Comparison of ENCODE assay signal across 8 cellular contexts in genomic region chr1:11059990-11060948, GRCh38. TPM values are rescaled to one million over a fixed set of nuclear protein-coding genes. Genes with fewer than 3 reads are reported as not detected.
DNase-seq lines count a peak whose midpoint lies in the region; ATAC-seq and TF ChIP-seq lines count a peak whose summit lies in the region.

Gene SRM (minus strand): TSS chr1:11060018. CDS start chr1:11059943, 75 bp downstream.

- peak within 1 kb of the TSS; percentile 95 for H3K9ac ChIP-seq in iPS-20b (ENCODE audit: low read depth, low read length)

- ATAC-seq in GM18867 (IDR thresholded peaks at IDR 0.05; ENCODE audit: unreplicated experiment) (peak; percentile 86), HG03103 (IDR thresholded peaks at IDR 0.05; ENCODE audit: low read depth, unreplicated experiment) (peak; percentile 83)

- DNase-seq in NCI-H2171 treated with DMSO at 0.1 percent for 48 hours (lab: John Stamatoyannopoulos, UW): peak; percentile 88
- DNase-seq in WERI-Rb-1: peak; percentile 89
- peak; percentile 83 to 89 for DNase-seq in breast epithelium (ENCODE audit: low spot score in 2 of 2)

- TF ChIP-seq CTCF in WERI-Rb-1 (IDR thresholded peaks at IDR 0.05; ENCODE audit: low read depth, low read length) (peak; percentile 46; the same call in 1 of the 2 replicates), breast epithelium (IDR thresholded peaks at IDR 0.05) (peak in 1 of 3 donors; percentile 69)

- peaks cover 18% of the 10 kb centered on the region for H3K79me2 ChIP-seq in ACC112 (ENCODE audit: control insufficient read depth, insufficient read depth, low read length, unreplicated experiment)

- no peaks in the 10 kb centered on the region for H3K27me3 ChIP-seq in ACC112 (ENCODE audit: insufficient read depth, low read length)
- no peaks in the 10 kb centered on the region for H3K27me3 ChIP-seq in WERI-Rb-1 (ENCODE audit: insufficient read depth, low read depth, severe bottlenecking)
- H3K27me3 ChIP-seq in breast epithelium: no peaks in the 10 kb centered on the region
- no peaks in the 10 kb centered on the region for H3K27me3 ChIP-seq in iPS-20b (ENCODE audit: insufficient read depth, low read length)

- peak within 1 kb of the TSS; percentile 65 for H2AFZ ChIP-seq in ACC112 (ENCODE audit: low read length, unreplicated experiment)

- TF ChIP-seq POLR2A in breast epithelium (IDR thresholded peaks at IDR 0.05): no peak

- intact Hi-C loops in breast epithelium (cut with DNase I; ENCODE audit: low total_unique reads): no loop called here

- H3K27ac ChIP-seq in ACC112 (ENCODE audit: low read depth, low read length) (peak within 1 kb of the TSS; percentile 32), WERI-Rb-1 (peak within 1 kb of the TSS; percentile 79), breast epithelium (peak within 1 kb of the TSS; percentile 52 to 69), iPS-20b (ENCODE audit: low read length) (peak within 1 kb of the TSS; percentile 87), skin epidermis (peak within 1 kb of the TSS; percentile 57 to 91 (median 85))

- H3K9me3 ChIP-seq in WERI-Rb-1 (ENCODE audit: severe bottlenecking) (no peaks in the 10 kb centered on the region), breast epithelium (no peaks in the 10 kb centered on the region), iPS-20b (ENCODE audit: insufficient read depth, low read depth, low read length) (no peaks in the 10 kb centered on the region)

- H3K4me3 ChIP-seq in ACC112 (ENCODE audit: low read depth, low read length) (peak within 1 kb of the TSS; percentile 95), WERI-Rb-1 (ENCODE audit: low read depth, low read length) (peak within 1 kb of the TSS; percentile 90), breast epithelium (peak within 1 kb of the TSS; percentile 76 to 94 (median 89)), iPS-20b (ENCODE audit: low read length) (peak within 1 kb of the TSS; percentile 91), skin epidermis (peak within 1 kb of the TSS; percentile 77 to 97 (median 91))

- H3K36me3 ChIP-seq in ACC112 (ENCODE audit: insufficient read depth, low read length): peaks cover 6% of the 10 kb centered on the region
- peaks cover 50% of the 10 kb centered on the region for H3K36me3 ChIP-seq in WERI-Rb-1
- no peaks in the 10 kb centered on the region for H3K36me3 ChIP-seq in breast epithelium
- peaks cover 46% of the 10 kb centered on the region for H3K36me3 ChIP-seq in iPS-20b (ENCODE audit: insufficient read depth, low read depth, low read length)

- peaks cover 5% of the 10 kb centered on the region for H3K4me1 ChIP-seq in ACC112 (ENCODE audit: control insufficient read depth, insufficient read depth, low read length, unreplicated experiment)
- peaks cover 0 to 6% of the 10 kb centered on the region in 2 donors for H3K4me1 ChIP-seq in breast epithelium
- H3K4me1 ChIP-seq in iPS-20b (ENCODE audit: insufficient read depth, low read length): no peaks in the 10 kb centered on the region; the same call in 1 of the 2 replicates

RNA-seq across cellular contexts. Expression of gene SRM, which starts in this region (rescaled TPM):
- 10 to 100 TPM; 33.5 to 71.4 (median 39.7) TPM for total RNA-seq in breast epithelium

Comparison
In these comparisons a context has a peak if more than half of its experiments do, and no peak if none do; other contexts are left out.
1. Peak in every context shown above with its lines: DNase-seq, ATAC-seq, H3K4me3 ChIP-seq and H3K27ac ChIP-seq.
2. H3K27ac ChIP-seq: peak in every context shown above with its lines; median percentile 87 in iPS-20b; 85 in skin epidermis; 79 in WERI-Rb-1; 60 in breast epithelium; 32 in ACC112.